In genomic region chr16:88703486-88704309, GRCh38 we compare ENCODE assay signal across 8 cellular contexts. TPM values are rescaled to one million over a fixed set of nuclear protein-coding genes. Genes with fewer than 3 reads are reported as not detected.
DNase-seq lines count a peak whose midpoint lies in the region; ATAC-seq and TF ChIP-seq lines count a peak whose summit lies in the region.

No MANE protein-coding gene starts in this region.

- no peak overlapping the region for H3K4me3 ChIP-seq in H7 (ENCODE audit: insufficient read depth, low read depth, low read length)

- ATAC-seq in activated naive CD4-positive, alpha-beta T cell treated with anti-CD3 and anti-CD28 coated beads, Interleukin-2, amount 50 U/mL, for 72 hours: peak; percentile 4 to 47
- ATAC-seq in HG02884 (IDR thresholded peaks at IDR 0.05; ENCODE audit: unreplicated experiment): no peak

- TF ChIP-seq CTCF in CD14-positive monocyte (IDR thresholded peaks at IDR 0.05): no peak
- no peak for TF ChIP-seq CTCF in mesothelial cell of epicardium (IDR thresholded peaks at IDR 0.05; ENCODE audit: unreplicated experiment)

- intact Hi-C loops in CD14-positive monocyte (cut with micrococcal nuclease): loop anchor here (2.0 to 10.0 kb wide), 4 partner anchors 41 to 749 kb away; partner anchors contain the start of genes MVD (in 2 of the 2), BANP (in 1 of the 2) and ZC3H18 (in 1 of the 2)

- H3K27me3 Mint-ChIP-seq in CD14-positive monocyte (ENCODE audit: low read depth in 3 of 3) (peaks cover 0 to 4% (median 3%) of the 10 kb centered on the region in 3 donors), mesothelial cell of epicardium (ENCODE audit: low read depth) (no peaks in the 10 kb centered on the region)

- H3K4me1 Mint-ChIP-seq in CD14-positive monocyte (peaks cover 63% of the 10 kb centered on the region), mesothelial cell of epicardium (peaks cover 21% of the 10 kb centered on the region)

- H3K27ac Mint-ChIP-seq in CD14-positive monocyte: peak overlapping the region; percentile 90 to 99 (median 98)
- peak overlapping the region; percentile 88 to 95 for H3K27ac Mint-ChIP-seq in activated naive CD4-positive, alpha-beta T cell treated with anti-CD3 and anti-CD28 coated beads, Interleukin-2, amount 50 U/mL, for 72 hours
- H3K27ac Mint-ChIP-seq in mesothelial cell of epicardium: no peak overlapping the region

- H3K36me3 ChIP-seq in H7 (replicated peaks; ENCODE audit: control insufficient read depth, insufficient read depth, low read length): peaks cover 4% of the 10 kb centered on the region

- H3K36me3 Mint-ChIP-seq in CD14-positive monocyte: peaks cover 23 to 39% of the 10 kb centered on the region in 2 donors
- H3K36me3 Mint-ChIP-seq in activated naive CD4-positive, alpha-beta T cell treated with anti-CD3 and anti-CD28 coated beads, Interleukin-2, amount 50 U/mL, for 72 hours: peaks cover 22 to 23% of the 10 kb centered on the region in 2 donors
- H3K36me3 Mint-ChIP-seq in mesothelial cell of epicardium: no peaks in the 10 kb centered on the region

- H3K9me3 Mint-ChIP-seq in CD14-positive monocyte (peaks cover 0 to 2% (median 0%) of the 10 kb centered on the region in 7 donors), mesothelial cell of epicardium (no peaks in the 10 kb centered on the region)
- no peaks in the 10 kb centered on the region for H3K9me3 Mint-ChIP-seq in activated naive CD4-positive, alpha-beta T cell treated with anti-CD3 and anti-CD28 coated beads, Interleukin-2, amount 50 U/mL, for 72 hours

- DNase-seq in CD14-positive monocyte (ENCODE audit: low spot score) (no peak), T follicular helper cell (ENCODE audit: low read depth) (peak; percentile 42), mesothelial cell of epicardium (ENCODE audit: low spot score in 2 of 2, unreplicated experiment in 2 of 2) (no peak), NCI-H2227 (lab: John Stamatoyannopoulos, UW; ENCODE audit: unreplicated experiment) (no peak), H7 (no peak)
- peak; percentile 71 to 72 for DNase-seq in activated naive CD4-positive, alpha-beta T cell treated with anti-CD3 and anti-CD28 coated beads, Interleukin-2, amount 50 U/mL, for 72 hours (ENCODE audit: low spot score in 2 of 2)
- DNase-seq in stimulated activated naive CD4-positive, alpha-beta T cell treated with Interleukin-2 at 50 U/mL for 16 hours (lab: John Stamatoyannopoulos, UW): peak; percentile 63

- no peaks in the 10 kb centered on the region; the same call in 1 of the 2 replicates for H3K27me3 ChIP-seq in H7 (ENCODE audit: control insufficient read depth, insufficient read depth, low read length)

- peak overlapping the region; percentile 99 for H3K4me3 Mint-ChIP-seq in CD14-positive monocyte
- H3K4me3 Mint-ChIP-seq in mesothelial cell of epicardium: peak overlapping the region; percentile 80

RNA-seq across cellular contexts. Expression of gene RNF166, which starts 2.5 kb away (rescaled TPM):
- 100 to 1,000 TPM in 1 of 2 donors, 10 to 100 TPM in 1; 99.3 to 120 TPM for polyA plus RNA-seq in CD14-positive monocyte
- total RNA-seq in activated naive CD4-positive, alpha-beta T cell treated with anti-CD3 and anti-CD28 coated beads, Interleukin-2, amount 50 U/mL, for 72 hours: 10 to 100 TPM; 47.5 to 82.5 TPM
- 20.9 to 22.9 TPM (median 21.4 TPM) in 3 replicates for total RNA-seq in mesothelial cell of epicardium
- 44.6 and 45.3 TPM in 2 replicates for total RNA-seq in H7 (2014; rRNA removed; shearing (Covaris generic))

RNA-seq across cellular contexts. Expression of gene CTU2, which starts 2.6 kb away (rescaled TPM):
- polyA plus RNA-seq in CD14-positive monocyte: 1 to 10 TPM; 5.9 to 7.5 TPM
- total RNA-seq in activated naive CD4-positive, alpha-beta T cell treated with anti-CD3 and anti-CD28 coated beads, Interleukin-2, amount 50 U/mL, for 72 hours: 10 to 100 TPM; 32.2 to 35.5 TPM
- 22.2 to 28.2 TPM (median 22.2 TPM) in 3 replicates for total RNA-seq in mesothelial cell of epicardium
- total RNA-seq in H7 (2014; rRNA removed; shearing (Covaris generic)): 33.1 and 38.4 TPM in 2 replicates

RNA-seq across cellular contexts. Expression of gene SNAI3, which starts 17.4 kb away (rescaled TPM):
- polyA plus RNA-seq in CD14-positive monocyte: 1 to 10 TPM; 4.2 to 5.3 TPM
- total RNA-seq in activated naive CD4-positive, alpha-beta T cell treated with anti-CD3 and anti-CD28 coated beads, Interleukin-2, amount 50 U/mL, for 72 hours: 1 to 10 TPM; 5.4 to 6.4 TPM
- total RNA-seq in mesothelial cell of epicardium: 0.29 to 0.69 TPM (median 0.43 TPM) in 3 replicates
- 2.0 and 2.9 TPM in 2 replicates for total RNA-seq in H7 (2014; rRNA removed; shearing (Covaris generic))

RNA-seq across cellular contexts. Expression of gene MVD, which starts 40.8 kb away (rescaled TPM):
- polyA plus RNA-seq in CD14-positive monocyte: 10 to 100 TPM in 1 of 2 donors, 1 to 10 TPM in 1; 9.0 to 12.2 TPM
- 10 to 100 TPM; 91.6 to 96.1 TPM for total RNA-seq in activated naive CD4-positive, alpha-beta T cell treated with anti-CD3 and anti-CD28 coated beads, Interleukin-2, amount 50 U/mL, for 72 hours
- total RNA-seq in mesothelial cell of epicardium: 59.5 to 67.2 TPM (median 64.0 TPM) in 3 replicates
- total RNA-seq in H7 (2014; rRNA removed; shearing (Covaris generic)): 98.8 and 100 TPM in 2 replicates

RNA-seq across cellular contexts. Expression of gene CYBA, which starts 52.8 kb away (rescaled TPM):
- polyA plus RNA-seq in CD14-positive monocyte: 1,000 to 10,000 TPM; 2,092 to 2,376 TPM
- total RNA-seq in activated naive CD4-positive, alpha-beta T cell treated with anti-CD3 and anti-CD28 coated beads, Interleukin-2, amount 50 U/mL, for 72 hours: 100 to 1,000 TPM; 112 to 267 TPM
- total RNA-seq in mesothelial cell of epicardium: 116 to 127 TPM (median 121 TPM) in 3 replicates
- total RNA-seq in H7 (2014; rRNA removed; shearing (Covaris generic)): 199 and 215 TPM in 2 replicates

Comparison
In these comparisons a context has a peak if more than half of its experiments do, and no peak if none do; other contexts are left out.
1. DNase-seq: peak in T follicular helper cell (single experiment), activated naive CD4-positive, alpha-beta T cell treated with anti-CD3 and anti-CD28 coated beads, Interleukin-2, amount 50 U/mL, for 72 hours (2 of 2) and stimulated activated naive CD4-positive, alpha-beta T cell treated with Interleukin-2 at 50 U/mL for 16 hours (single experiment); none in CD14-positive monocyte (single experiment), mesothelial cell of epicardium (0 of 2), NCI-H2227 (single experiment) and H7 (single experiment).